Comparison of ENCODE assay signal across 26 cellular contexts in the genomic region with DNA sequence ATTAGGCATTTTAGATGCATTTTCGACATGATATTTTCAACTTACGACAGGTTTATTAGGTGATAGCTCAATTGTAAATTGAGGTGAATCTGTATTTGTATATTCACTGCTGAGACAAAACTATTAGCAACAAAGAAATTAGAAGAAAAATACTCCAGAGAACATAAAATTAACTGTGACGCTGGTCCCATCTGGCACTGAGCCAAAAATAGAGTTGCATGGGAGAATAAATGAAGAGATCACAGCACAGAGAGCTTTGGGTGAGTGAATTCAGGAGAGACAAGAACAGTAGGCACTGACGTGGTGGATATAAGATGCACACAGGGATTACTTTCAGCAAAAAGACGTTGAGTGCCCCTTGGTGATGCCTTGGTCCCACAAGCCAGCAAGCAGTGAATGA.
"Had no signal": no experiment of that assay in that cellular context is flagged by ENCODE, and none has a peak within 500 bp of the region (broad histone marks: within the 10 kb centered on the region; RNA-seq: fewer than 3 reads in every experiment).

No MANE protein-coding gene starts in this region.

- ATAC-seq: body of pancreas; left lung; lower lobe of right lung; naive thymus-derived CD8-positive, alpha-beta T cell; right cardiac atrium; upper lobe of right lung had no signal

- H3K36me3 ChIP-seq: cardiac muscle cell, colonic mucosa, left lung, lower lobe of right lung, neural progenitor cell, spleen, suprapubic skin, tibial artery, upper lobe of right lung had no signal

- H3K4me3 ChIP-seq: body of pancreas, cardiac muscle cell, colonic mucosa, left lung, lower lobe of right lung, neural progenitor cell, spleen, suprapubic skin, tibial artery, upper lobe of right lung had no signal

- H2AFZ ChIP-seq: neural progenitor cell had no signal

- H3K9ac ChIP-seq: neural progenitor cell had no signal

- DNase-seq: activated CD4-positive, alpha-beta T cell treated with anti-CD3 and anti-CD28 coated beads for 4 hours; activated CD4-positive, alpha-beta T cell treated with anti-CD3 and anti-CD28 coated beads, Interleukin-2, amount 50 U/mL, for 4 hours; activated effector memory CD4-positive, alpha-beta T cell treated with Interleukin-2 at 50 U/mL for 16 hours; activated naive CD4-positive, alpha-beta T cell treated with Interleukin-2 at 50 U/mL for 16 hours; activated T-cell treated with anti-CD3 and anti-CD28 coated beads for 4 hours; anterior cingulate cortex; body of pancreas; cerebellar nuclear complex; colonic mucosa; effector CD8-positive, alpha-beta T cell; left lung; lower lobe of right lung; mesenchymal stem cell; naive thymus-derived CD8-positive, alpha-beta T cell; posterior cingulate gyrus; right cardiac atrium; spleen; stimulated activated naive CD4-positive, alpha-beta T cell; tibial artery; upper lobe of right lung had no signal

- H3K4me1 ChIP-seq: body of pancreas, colonic mucosa, left lung, lower lobe of right lung, spleen, suprapubic skin, tibial artery, upper lobe of right lung had no signal

- H3K9me3 ChIP-seq: body of pancreas, colonic mucosa, left lung, lower lobe of right lung, spleen, suprapubic skin, tibial artery, upper lobe of right lung had no signal

- H3K4me2 ChIP-seq: neural progenitor cell had no signal

- H3K27ac ChIP-seq: body of pancreas, cardiac muscle cell, colonic mucosa, left lung, lower lobe of right lung, neural progenitor cell, spleen, suprapubic skin, tibial artery, upper lobe of right lung, VCaP had no signal

- FAIRE-seq: frontal cortex, islet of Langerhans had no signal

- H3K27me3 ChIP-seq: body of pancreas, cardiac muscle cell, colonic mucosa, left lung, neural progenitor cell, spleen, tibial artery, upper lobe of right lung had no signal
